Comparison of ENCODE assay signal across 15 cellular contexts in the genomic region with DNA sequence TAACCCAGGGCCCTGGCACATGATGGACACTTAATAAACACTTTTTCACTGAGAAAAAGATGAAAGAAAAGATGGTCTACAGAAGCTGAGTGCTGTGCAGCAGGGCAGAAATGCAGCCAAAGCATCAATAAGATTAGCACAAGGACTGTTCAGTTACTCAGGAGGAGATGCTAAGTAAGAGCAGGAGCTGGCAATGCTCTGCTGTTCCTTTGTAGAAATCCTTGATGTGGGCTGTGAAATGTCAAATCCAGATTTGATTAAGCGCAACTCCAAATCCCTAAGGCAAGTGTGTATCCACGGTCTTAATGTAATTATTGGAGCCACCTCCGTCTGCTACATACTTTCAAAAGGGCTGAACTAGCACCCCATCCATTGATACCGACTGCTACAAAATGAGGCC.
DNase-seq lines count a peak whose midpoint lies in the region; ATAC-seq and TF ChIP-seq lines count a peak whose summit lies in the region.
"Had no signal": no experiment of that assay in that cellular context is flagged by ENCODE, and none has a peak within 500 bp of the region (broad histone marks: within the 10 kb centered on the region; RNA-seq: fewer than 3 reads in every experiment).

No MANE protein-coding gene starts in this region.

- H3K27ac Mint-ChIP-seq in activated CD4-positive, alpha-beta T cell treated with anti-CD3 and anti-CD28 coated beads, Interleukin-2, amount 10 ng/mL, durations not matched to agents 24 days and 14 days = peak overlapping the region; percentile 82
- H3K27ac Mint-ChIP-seq in stimulated activated naive B cell treated with anti-CD40 and anti-IgM and Interleukin-4, amounts not matched to agents 10 μg/mL and 1 μg/mL and 100 μg/mL, for 72 hours = peak overlapping the region; percentile 88
- H3K27ac Mint-ChIP-seq: natural killer cell had no signal

- no peak for TF ChIP-seq CTCF in fibroblast of mammary gland (conservative IDR thresholded peaks at IDR 0.05; ENCODE audit: control insufficient read depth, insufficient read depth, low read depth, low read length)

- peak in 1 of 2 donors; percentile 1 for ATAC-seq in stimulated activated naive B cell treated with anti-CD40 and anti-IgM and Interleukin-4, amounts not matched to agents 10 μg/mL and 1 μg/mL and 100 μg/mL, for 72 hours (replicated peaks)
- ATAC-seq in HG03139 (IDR thresholded peaks at IDR 0.05; ENCODE audit: unreplicated experiment) = no peak
- ATAC-seq: PC-3 had no signal

- H3K36me3 ChIP-seq in SJSA1 = no peaks in the 10 kb centered on the region
- H3K36me3 ChIP-seq: right lobe of liver had no signal

- H3K36me3 Mint-ChIP-seq in activated CD4-positive, alpha-beta T cell treated with anti-CD3 and anti-CD28 coated beads, Interleukin-2, amount 10 ng/mL, durations not matched to agents 24 days and 14 days (ENCODE audit: low read depth) = peaks cover 7% of the 10 kb centered on the region
- H3K36me3 Mint-ChIP-seq in stimulated activated naive B cell treated with anti-CD40 and anti-IgM and Interleukin-4, amounts not matched to agents 10 μg/mL and 1 μg/mL and 100 μg/mL, for 72 hours = peaks cover 0 to 6% of the 10 kb centered on the region in 2 donors
- H3K36me3 Mint-ChIP-seq: natural killer cell had no signal

- peak overlapping the region; percentile 49 for H3K27ac ChIP-seq in SJSA1

- peaks cover 24% of the 10 kb centered on the region for H3K4me1 Mint-ChIP-seq in activated CD4-positive, alpha-beta T cell treated with anti-CD3 and anti-CD28 coated beads, Interleukin-2, amount 10 ng/mL, durations not matched to agents 24 days and 14 days
- peaks cover 0 to 11% of the 10 kb centered on the region in 2 donors for H3K4me1 Mint-ChIP-seq in stimulated activated naive B cell treated with anti-CD40 and anti-IgM and Interleukin-4, amounts not matched to agents 10 μg/mL and 1 μg/mL and 100 μg/mL, for 72 hours
- H3K4me1 Mint-ChIP-seq: natural killer cell had no signal

- intact Hi-C loops in activated CD4-positive, alpha-beta T cell treated with anti-CD3 and anti-CD28 coated beads, Interleukin-2, amount 10 ng/mL, durations not matched to agents 24 days and 14 days (cut with micrococcal nuclease) = loop anchor here (5.0 kb wide), 2 partner anchors 45 to 150 kb away; a partner anchor contains a TSS

- H3K4me3 Mint-ChIP-seq in activated CD4-positive, alpha-beta T cell treated with anti-CD3 and anti-CD28 coated beads, Interleukin-2, amount 10 ng/mL, durations not matched to agents 24 days and 14 days = peak overlapping the region; percentile 23
- no peak overlapping the region for H3K4me3 Mint-ChIP-seq in stimulated activated naive B cell treated with anti-CD40 and anti-IgM and Interleukin-4, amounts not matched to agents 10 μg/mL and 1 μg/mL and 100 μg/mL, for 72 hours
- H3K4me3 Mint-ChIP-seq: natural killer cell had no signal

- peaks cover 11% of the 10 kb centered on the region for H3K9me3 Mint-ChIP-seq in activated CD4-positive, alpha-beta T cell treated with anti-CD3 and anti-CD28 coated beads, Interleukin-2, amount 10 ng/mL, durations not matched to agents 24 days and 14 days
- H3K9me3 Mint-ChIP-seq in stimulated activated naive B cell treated with anti-CD40 and anti-IgM and Interleukin-4, amounts not matched to agents 10 μg/mL and 1 μg/mL and 100 μg/mL, for 72 hours = no peaks in the 10 kb centered on the region
- H3K9me3 Mint-ChIP-seq: natural killer cell had no signal

- no peak for DNase-seq in activated CD4-positive, alpha-beta T cell treated with anti-CD3 and anti-CD28 coated beads, Interleukin-2, amount 10 ng/mL, durations not matched to agents 24 days and 14 days
- DNase-seq in activated CD4-positive, alpha-beta T cell treated with anti-CD3 and anti-CD28 coated beads, Interleukin-2, amount 50 U/mL, for 4 hours = no peak
- DNase-seq in SJSA1 (ENCODE audit: low read depth in 1 of 2, low spot score in 2 of 2) = no peak
- DNase-seq in fibroblast of mammary gland (ENCODE audit: low read depth) = peak; percentile 26
- no peak for DNase-seq in stimulated activated naive B cell treated with anti-CD40 and anti-IgM and Interleukin-4, amounts not matched to agents 10 μg/mL and 1 μg/mL and 100 μg/mL, for 72 hours
- DNase-seq in NCI-H524 treated with DMSO at 0.1 percent for 48 hours (lab: John Stamatoyannopoulos, UW) = no peak
- no peak for DNase-seq in activated gamma-delta T cell (lab: John Stamatoyannopoulos, UW)
- DNase-seq: ACHN, dermis blood vessel endothelial cell, DMS153, natural killer cell, PC-3, right lobe of liver, testis had no signal

- H3K4me1 ChIP-seq in SJSA1 (replicated peaks) = peaks cover 30% of the 10 kb centered on the region
- H3K4me1 ChIP-seq: right lobe of liver, testis had no signal

- H3K9me3 ChIP-seq in SJSA1 (replicated peaks) = no peaks in the 10 kb centered on the region
- H3K9me3 ChIP-seq: right lobe of liver, testis had no signal

- no peaks in the 10 kb centered on the region for H3K27me3 ChIP-seq in SJSA1 (replicated peaks)
- H3K27me3 ChIP-seq: right lobe of liver, testis had no signal

- no peak overlapping the region for H3K4me3 ChIP-seq in SJSA1
- H3K4me3 ChIP-seq in fibroblast of mammary gland (ENCODE audit: control insufficient read depth, low read depth, low read length) = no peak overlapping the region
- H3K4me3 ChIP-seq: right lobe of liver, testis had no signal

- H3K27me3 Mint-ChIP-seq in activated CD4-positive, alpha-beta T cell treated with anti-CD3 and anti-CD28 coated beads, Interleukin-2, amount 10 ng/mL, durations not matched to agents 24 days and 14 days = no peaks in the 10 kb centered on the region
- H3K27me3 Mint-ChIP-seq in stimulated activated naive B cell treated with anti-CD40 and anti-IgM and Interleukin-4, amounts not matched to agents 10 μg/mL and 1 μg/mL and 100 μg/mL, for 72 hours = no peaks in the 10 kb centered on the region
